In the genomic region with DNA sequence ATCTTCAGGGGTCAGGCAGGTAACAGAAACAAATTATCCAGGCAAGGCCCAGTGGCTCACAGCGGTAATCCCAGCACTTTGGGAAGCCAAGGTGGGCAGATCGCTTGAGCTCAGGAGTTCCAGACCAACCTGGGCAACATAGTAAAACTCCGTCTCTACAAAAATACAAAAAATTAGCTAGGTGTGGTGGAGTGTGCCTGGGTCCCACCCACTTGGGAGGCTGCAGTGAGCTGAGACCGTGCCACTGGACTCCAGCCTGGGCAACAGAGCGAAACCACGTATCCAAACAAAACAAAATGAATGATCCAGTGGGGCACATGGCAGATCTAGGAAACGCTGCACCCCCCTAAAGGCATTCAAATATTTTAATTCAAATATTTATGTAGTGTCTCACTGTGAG, we compare ENCODE assay signal across 12 cellular contexts. TPM values are rescaled to one million over a fixed set of nuclear protein-coding genes. Genes with fewer than 3 reads are reported as not detected.
DNase-seq lines count a peak whose midpoint lies in the region; ATAC-seq, FAIRE-seq and TF ChIP-seq lines count a peak whose summit lies in the region.
"Had no signal": no experiment of that assay in that cellular context is flagged by ENCODE, and none has a peak within 500 bp of the region (broad histone marks: within the 10 kb centered on the region; RNA-seq: fewer than 3 reads in every experiment).

No MANE protein-coding gene starts in this region.

- no peak overlapping the region for H2AFZ ChIP-seq in HepG2 (ENCODE audit: low read length)

- no peak for TF ChIP-seq EP300 in HepG2 (IDR thresholded peaks at IDR 0.05; ENCODE audit: low read depth in 2 of 2, low read length in 2 of 2)
- TF ChIP-seq EP300 in HepG2 (CRISPR knock-in tag; IDR thresholded peaks at IDR 0.05; ENCODE audit: borderline replicate concordance) = no peak

- H3K27me3 Mint-ChIP-seq in nephron (ENCODE audit: low read depth) = no peaks in the 10 kb centered on the region
- H3K27me3 Mint-ChIP-seq: CD4-positive, alpha-beta memory T cell; memory B cell had no signal

- H3K27me3 ChIP-seq in liver (ENCODE audit: control insufficient read depth in 4 of 4, insufficient read depth in 4 of 4, low read length in 3 of 4) = no peaks in the 10 kb centered on the region
- H3K27me3 ChIP-seq in HepG2 (ENCODE audit: control insufficient read depth in 1 of 2, insufficient read depth in 2 of 2, low read length in 2 of 2) = no peaks in the 10 kb centered on the region
- H3K27me3 ChIP-seq in colonic mucosa = no peaks in the 10 kb centered on the region
- no peaks in the 10 kb centered on the region for H3K27me3 ChIP-seq in vagina

- WGBS in liver = 98% methylated on average over 7 of the region's 7 CpGs
- 96% methylated on average over 7 of the region's 7 CpGs for whole genome bisulfite sequencing in HepG2 (ENCODE audit: low lambda C conversion rate)

- TF ChIP-seq CTCF in liver (IDR thresholded peaks at IDR 0.05; ENCODE audit: low read depth, low read length, missing input control) = no peak
- TF ChIP-seq CTCF in HepG2 (CRISPR knock-in tag; IDR thresholded peaks at IDR 0.05) = no peak
- TF ChIP-seq CTCF in colonic mucosa (IDR thresholded peaks at IDR 0.05) = no peak
- no peak for TF ChIP-seq CTCF in nephron (IDR thresholded peaks at IDR 0.05; ENCODE audit: unreplicated experiment in 3 of 3)
- no peak for TF ChIP-seq CTCF in vagina (IDR thresholded peaks at IDR 0.05)

- intact Hi-C loops in HepG2 (cut with micrococcal nuclease; ENCODE audit: unreplicated experiment) = no loop called here
- intact Hi-C loops in colonic mucosa (cut with DNase I) = no loop called here
- intact Hi-C loops in vagina (cut with DNase I) = no loop called here

- peaks cover 43% of the 10 kb centered on the region for H3K4me1 Mint-ChIP-seq in nephron

- TF ChIP-seq RAD21 in liver (IDR thresholded peaks at IDR 0.05) (no peak), HepG2 (CRISPR knock-in tag; IDR thresholded peaks at IDR 0.05) (no peak)

- CTCF ChIA-PET in HepG2 (lab: Yijun Ruan, JAX; ENCODE audit: low intra/inter-chr PET ratio, low total read pairs) = no interaction called here

- H3K4me3 Mint-ChIP-seq in nephron = no peak overlapping the region
- H3K4me3 Mint-ChIP-seq: CD4-positive, alpha-beta memory T cell; memory B cell had no signal

- BruUV-seq in HepG2 (replicated peaks; lab: Mats Ljungman, UMichigan) = no TSS peak

- H3K4me2 ChIP-seq in HepG2 (ENCODE audit: low read depth, low read length) = no peak overlapping the region

- peaks cover 0 to 3% (median 0%) of the 10 kb centered on the region in 4 donors for H3K36me3 ChIP-seq in liver (ENCODE audit: control insufficient read depth in 4 of 4, insufficient read depth in 3 of 4, low read depth in 1 of 4, low read length in 3 of 4)
- H3K36me3 ChIP-seq in HepG2 (replicated peaks in 1 of 2; ENCODE audit: control insufficient read depth in 1 of 2, insufficient read depth in 2 of 2, low read length in 2 of 2) = peaks cover 0 to 27% of the 10 kb centered on the region in 2 experiments; a peak in 3 of 5 replicates
- no peaks in the 10 kb centered on the region for H3K36me3 ChIP-seq in colonic mucosa
- H3K36me3 ChIP-seq in vagina = peaks cover 0 to 5% of the 10 kb centered on the region in 2 donors

- H3K9ac ChIP-seq in liver (ENCODE audit: low read depth in 1 of 2, low read length in 2 of 2) (no peak overlapping the region), HepG2 (ENCODE audit: insufficient read depth, low read depth, low read length) (no peak overlapping the region), colonic mucosa (ENCODE audit: low read depth in 2 of 2, low read length in 2 of 2) (peak overlapping the region; percentile 38 to 40)

- no peak for TF ChIP-seq POLR2A in HepG2 (IDR thresholded peaks at IDR 0.05; ENCODE audit: insufficient read depth in 1 of 2, low read depth in 2 of 2, low read length in 2 of 2)
- TF ChIP-seq POLR2A in vagina (IDR thresholded peaks at IDR 0.05) = no peak

- no peaks in the 10 kb centered on the region for H4K20me1 ChIP-seq in HepG2 (ENCODE audit: insufficient read depth, low read length)

- POLR2A ChIA-PET in HepG2 (lab: Yijun Ruan, JAX) = interaction anchor here (1.2 kb wide), 1 partner anchor 31 kb away, joined by 7 read pairs; no protein-coding TSS in a partner anchor

- H3K4me1 ChIP-seq in liver (ENCODE audit: control insufficient read depth in 4 of 4, insufficient read depth in 4 of 4, low read length in 3 of 4) (peaks cover 0 to 14% (median 7%) of the 10 kb centered on the region in 4 donors), HepG2 (ENCODE audit: insufficient read depth, low read length) (peaks cover 26% of the 10 kb centered on the region), colonic mucosa (peaks cover 6% of the 10 kb centered on the region), vagina (peaks cover 47% of the 10 kb centered on the region)

- H3K27ac Mint-ChIP-seq in nephron = peak overlapping the region; percentile 86 to 93 (median 87)
- H3K27ac Mint-ChIP-seq: memory B cell had no signal

- H3K36me3 Mint-ChIP-seq in nephron (ENCODE audit: low read depth) = peaks cover 24% of the 10 kb centered on the region

- H3K27ac ChIP-seq in liver (ENCODE audit: low read depth in 1 of 2, low read length in 2 of 2) (peak overlapping the region; percentile 21 to 58), HepG2 (ENCODE audit: extremely low read length, insufficient read depth, low read length) (no peak overlapping the region), colonic mucosa (peak overlapping the region; percentile 87), vagina (peak overlapping the region; percentile 75)

- no peak for FAIRE-seq in HepG2 (lab: Jason Lieb, UNC)

- H3K9me3 ChIP-seq in liver (ENCODE audit: control insufficient read depth in 4 of 4, low read length in 3 of 4) (no peaks in the 10 kb centered on the region), HepG2 (ENCODE audit: low read length) (no peaks in the 10 kb centered on the region), colonic mucosa (no peaks in the 10 kb centered on the region), vagina (no peaks in the 10 kb centered on the region)

- in situ Hi-C loops in HepG2 (cut with HindIII; ENCODE audit: extremely low pct_ligation_motif_present, low pct_unique_long_range_greater_than_20kb) = no loop called here

- ATAC-seq in HepG2 = no peak

- DNase-seq in HepG2 (ENCODE audit: low spot score) = no peak
- DNase-seq in colonic mucosa = no peak
- no peak for DNase-seq in vagina (ENCODE audit: extremely low spot score in 2 of 2)
- no peak for DNase-seq in DMS 273 (lab: John Stamatoyannopoulos, UW; ENCODE audit: unreplicated experiment)
- no peak for DNase-seq in DMS 273 treated with DMSO at 0.1 percent for 48 hours (lab: John Stamatoyannopoulos, UW)
- DNase-seq in Kasumi-1 (lab: John Stamatoyannopoulos, UW) = no peak
- DNase-seq: CD4-positive, alpha-beta memory T cell; Karpas-422 had no signal

- H3K9me3 Mint-ChIP-seq in nephron = no peaks in the 10 kb centered on the region
- H3K9me3 Mint-ChIP-seq: CD4-positive, alpha-beta memory T cell; memory B cell had no signal

- H3K4me3 ChIP-seq in liver (ENCODE audit: low read depth in 1 of 3, low read length in 3 of 3) = no peak overlapping the region
- no peak overlapping the region for H3K4me3 ChIP-seq in HepG2 (replicated peaks in 1 of 3; ENCODE audit: insufficient read depth in 1 of 3, low read depth in 2 of 3, low read length in 3 of 3)
- no peak overlapping the region for H3K4me3 ChIP-seq in colonic mucosa
- H3K4me3 ChIP-seq in vagina = no peak overlapping the region

- peaks cover 72% of the 10 kb centered on the region for H3K79me2 ChIP-seq in HepG2 (ENCODE audit: insufficient read depth, low read length)

RNA-seq across cellular contexts. Expression of gene NUMA1, which starts 9.9 kb away (rescaled TPM):
- total RNA-seq in liver = 10 to 100 TPM; 55.1 to 93.2 TPM
- polyA plus RNA-seq in liver = 10 to 100 TPM; 19.5 to 29.2 TPM
- total RNA-seq in HepG2 (2016; rRNA removed; fragmentation: Illumina TruSeq; extraction: Trizol) = 60.2 and 67.7 TPM in 2 replicates
- total RNA-seq in HepG2 (2016; cell fraction: cytosol; rRNA removed; fragmentation: Illumina TruSeq; extraction: Trizol; ENCODE audit: low read depth) = 5.2 and 6.6 TPM in 2 replicates
- 55.8 and 59.6 TPM in 2 replicates for total RNA-seq in HepG2 (2016; cell fraction: insoluble cytoplasmic fraction; rRNA removed; fragmentation: Illumina TruSeq; extraction: Trizol)
- total RNA-seq in HepG2 (2016; cell fraction: membrane; rRNA removed; fragmentation: Illumina TruSeq; extraction: Trizol) = 16.9 and 17.1 TPM in 2 replicates
- total RNA-seq in HepG2 (2016; cell fraction: nucleus; rRNA removed; fragmentation: Illumina TruSeq; extraction: Trizol) = 51.9 and 58.7 TPM in 2 replicates
- polyA plus RNA-seq in HepG2 (2011; rRNA removed) = 57.3 and 65.8 TPM in 2 replicates
- 23.8 and 38.7 TPM in 2 replicates for polyA plus RNA-seq in HepG2 (2011; cell fraction: cytosol; rRNA removed)
- 197 and 254 TPM in 2 replicates for polyA plus RNA-seq in HepG2 (2011; cell fraction: nucleus; rRNA removed)
- polyA plus RNA-seq in HepG2 (2012) = 47.1 and 54.6 TPM in 2 replicates
- 2.2 and 2.8 TPM in 2 replicates for polyA plus RNA-seq in HepG2 (2016; cell fraction: cytosol; fragmentation: Illumina TruSeq; extraction: Trizol; ENCODE audit: low read depth)
- 26.9 and 40.2 TPM in 2 replicates for polyA plus RNA-seq in HepG2 (2016; cell fraction: insoluble cytoplasmic fraction; fragmentation: Illumina TruSeq; extraction: Trizol; ENCODE audit: low read depth)
- 4.8 and 6.1 TPM in 2 replicates for polyA plus RNA-seq in HepG2 (2016; cell fraction: membrane; fragmentation: Illumina TruSeq; extraction: Trizol; ENCODE audit: low read depth)
- polyA plus RNA-seq in HepG2 (2016; cell fraction: nucleus; fragmentation: Illumina TruSeq; extraction: Trizol; ENCODE audit: insufficient read depth, low read depth) = 97.1 and 105 TPM in 2 replicates
- 229 and 402 TPM in 2 replicates for polyA minus RNA-seq in HepG2 (2011; rRNA and poly(A)+ RNA removed; ENCODE audit: low replicate concordance)
- polyA minus RNA-seq in HepG2 (2011; cell fraction: cytosol; rRNA and poly(A)+ RNA removed) = 45.5 and 48.0 TPM in 2 replicates
- polyA minus RNA-seq in HepG2 (2011; cell fraction: nucleus; rRNA and poly(A)+ RNA removed) = 93.7 and 98.8 TPM in 2 replicates
- 100 to 1,000 TPM; 154 to 158 TPM for total RNA-seq in colonic mucosa
- total RNA-seq in vagina = 314 TPM

RNA-seq across cellular contexts. Expression of gene LRRC51, which starts 10.2 kb away (rescaled TPM):
- total RNA-seq in liver = 1 to 10 TPM; 1.9 to 3.4 TPM
- polyA plus RNA-seq in liver = 1 to 10 TPM; 2.9 to 3.7 TPM
- total RNA-seq in HepG2 (2016; rRNA removed; fragmentation: Illumina TruSeq; extraction: Trizol) = 6.0 and 6.4 TPM in 2 replicates
- total RNA-seq in HepG2 (2016; cell fraction: cytosol; rRNA removed; fragmentation: Illumina TruSeq; extraction: Trizol; ENCODE audit: low read depth) = 5.0 and 9.1 TPM in 2 replicates
- total RNA-seq in HepG2 (2016; cell fraction: insoluble cytoplasmic fraction; rRNA removed; fragmentation: Illumina TruSeq; extraction: Trizol) = 5.4 and 7.4 TPM in 2 replicates
- total RNA-seq in HepG2 (2016; cell fraction: membrane; rRNA removed; fragmentation: Illumina TruSeq; extraction: Trizol) = 11.2 and 16.0 TPM in 2 replicates
- 1.8 TPM in 2 replicates for total RNA-seq in HepG2 (2016; cell fraction: nucleus; rRNA removed; fragmentation: Illumina TruSeq; extraction: Trizol)
- 3.4 and 5.3 TPM in 2 replicates for polyA plus RNA-seq in HepG2 (2011; rRNA removed)
- polyA plus RNA-seq in HepG2 (2011; cell fraction: cytosol; rRNA removed) = 4.4 and 18.0 TPM in 2 replicates
- polyA plus RNA-seq in HepG2 (2011; cell fraction: nucleus; rRNA removed) = 3.6 and 3.9 TPM in 2 replicates
- 2.3 and 4.8 TPM in 2 replicates for polyA plus RNA-seq in HepG2 (2012)
- 11.7 and 14.5 TPM in 2 replicates for polyA plus RNA-seq in HepG2 (2016; cell fraction: cytosol; fragmentation: Illumina TruSeq; extraction: Trizol; ENCODE audit: low read depth)
- 6.4 and 8.4 TPM in 2 replicates for polyA plus RNA-seq in HepG2 (2016; cell fraction: insoluble cytoplasmic fraction; fragmentation: Illumina TruSeq; extraction: Trizol; ENCODE audit: low read depth)
- 8.9 and 11.6 TPM in 2 replicates for polyA plus RNA-seq in HepG2 (2016; cell fraction: membrane; fragmentation: Illumina TruSeq; extraction: Trizol; ENCODE audit: low read depth)
- polyA plus RNA-seq in HepG2 (2016; cell fraction: nucleus; fragmentation: Illumina TruSeq; extraction: Trizol; ENCODE audit: insufficient read depth, low read depth) = 6.2 and 7.2 TPM in 2 replicates
- polyA minus RNA-seq in HepG2 (2011; rRNA and poly(A)+ RNA removed; ENCODE audit: low replicate concordance) = 3.6 and 14.5 TPM in 2 replicates
- 1.5 and 4.6 TPM in 2 replicates for polyA minus RNA-seq in HepG2 (2011; cell fraction: cytosol; rRNA and poly(A)+ RNA removed)
- polyA minus RNA-seq in HepG2 (2011; cell fraction: nucleus; rRNA and poly(A)+ RNA removed) = 1.3 and 1.6 TPM in 2 replicates
- 10 to 100 TPM in 1 of 2 donors, 1 to 10 TPM in 1; 6.2 to 10.9 TPM for total RNA-seq in colonic mucosa
- 5.6 TPM for total RNA-seq in vagina

RNA-seq across cellular contexts. Expression of gene LAMTOR1, which starts 32.6 kb away (rescaled TPM):
- total RNA-seq in liver (10 to 100 TPM; 30.5 to 47.2 TPM), HepG2 (2016; rRNA removed; fragmentation: Illumina TruSeq; extraction: Trizol) (63.4 and 66.0 TPM in 2 replicates), colonic mucosa (10 to 100 TPM; 84.9 to 93.4 TPM), vagina (87.4 TPM)
- polyA plus RNA-seq in liver (10 to 100 TPM; 70.1 to 74.0 TPM), HepG2 (2011; rRNA removed) (60.4 and 68.2 TPM in 2 replicates)
- total RNA-seq in HepG2 (2016; cell fraction: cytosol; rRNA removed; fragmentation: Illumina TruSeq; extraction: Trizol; ENCODE audit: low read depth) = 126 and 135 TPM in 2 replicates
- 54.5 and 63.4 TPM in 2 replicates for total RNA-seq in HepG2 (2016; cell fraction: insoluble cytoplasmic fraction; rRNA removed; fragmentation: Illumina TruSeq; extraction: Trizol)
- 137 and 158 TPM in 2 replicates for total RNA-seq in HepG2 (2016; cell fraction: membrane; rRNA removed; fragmentation: Illumina TruSeq; extraction: Trizol)
- 32.3 and 35.3 TPM in 2 replicates for total RNA-seq in HepG2 (2016; cell fraction: nucleus; rRNA removed; fragmentation: Illumina TruSeq; extraction: Trizol)
- polyA plus RNA-seq in HepG2 (2011; cell fraction: cytosol; rRNA removed) = 55.4 and 70.7 TPM in 2 replicates
- polyA plus RNA-seq in HepG2 (2011; cell fraction: nucleus; rRNA removed) = 50.2 and 55.1 TPM in 2 replicates
- 45.2 and 46.6 TPM in 2 replicates for polyA plus RNA-seq in HepG2 (2012)
- polyA plus RNA-seq in HepG2 (2016; cell fraction: cytosol; fragmentation: Illumina TruSeq; extraction: Trizol; ENCODE audit: low read depth) = 209 and 215 TPM in 2 replicates
- polyA plus RNA-seq in HepG2 (2016; cell fraction: insoluble cytoplasmic fraction; fragmentation: Illumina TruSeq; extraction: Trizol; ENCODE audit: low read depth) = 81.6 and 89.9 TPM in 2 replicates
- polyA plus RNA-seq in HepG2 (2016; cell fraction: membrane; fragmentation: Illumina TruSeq; extraction: Trizol; ENCODE audit: low read depth) = 210 and 214 TPM in 2 replicates
- 62.0 and 71.8 TPM in 2 replicates for polyA plus RNA-seq in HepG2 (2016; cell fraction: nucleus; fragmentation: Illumina TruSeq; extraction: Trizol; ENCODE audit: insufficient read depth, low read depth)
- polyA minus RNA-seq in HepG2 (2011; rRNA and poly(A)+ RNA removed; ENCODE audit: low replicate concordance) = 222 and 285 TPM in 2 replicates
- polyA minus RNA-seq in HepG2 (2011; cell fraction: cytosol; rRNA and poly(A)+ RNA removed) = 43.9 and 45.7 TPM in 2 replicates
- polyA minus RNA-seq in HepG2 (2011; cell fraction: nucleus; rRNA and poly(A)+ RNA removed) = 42.5 and 48.2 TPM in 2 replicates

RNA-seq across cellular contexts. Expression of gene TOMT, which starts 35.2 kb away (rescaled TPM):
- total RNA-seq in liver (under 1 TPM in 1 of 2 donors, not detected in 1; 0.33 TPM), HepG2 (2016; rRNA removed; fragmentation: Illumina TruSeq; extraction: Trizol) (not detected in 2 replicates), colonic mucosa (not detected), vagina (not detected)
- polyA plus RNA-seq in liver (not detected), HepG2 (2011; rRNA removed) (not detected in 2 replicates)
- not detected in 2 replicates for total RNA-seq in HepG2 (2016; cell fraction: cytosol; rRNA removed; fragmentation: Illumina TruSeq; extraction: Trizol; ENCODE audit: low read depth)
- total RNA-seq in HepG2 (2016; cell fraction: insoluble cytoplasmic fraction; rRNA removed; fragmentation: Illumina TruSeq; extraction: Trizol) = not detected in 2 replicates
- not detected in 2 replicates for total RNA-seq in HepG2 (2016; cell fraction: membrane; rRNA removed; fragmentation: Illumina TruSeq; extraction: Trizol)
- total RNA-seq in HepG2 (2016; cell fraction: nucleus; rRNA removed; fragmentation: Illumina TruSeq; extraction: Trizol) = not detected in 2 replicates
- polyA plus RNA-seq in HepG2 (2011; cell fraction: cytosol; rRNA removed) = not detected in 2 replicates
- 0.18 TPM in 1 of 2 replicates, not detected in the other for polyA plus RNA-seq in HepG2 (2011; cell fraction: nucleus; rRNA removed)
- not detected in 2 replicates for polyA plus RNA-seq in HepG2 (2012)
- not detected in 2 replicates for polyA plus RNA-seq in HepG2 (2016; cell fraction: cytosol; fragmentation: Illumina TruSeq; extraction: Trizol; ENCODE audit: low read depth)
- not detected in 2 replicates for polyA plus RNA-seq in HepG2 (2016; cell fraction: insoluble cytoplasmic fraction; fragmentation: Illumina TruSeq; extraction: Trizol; ENCODE audit: low read depth)
- polyA plus RNA-seq in HepG2 (2016; cell fraction: membrane; fragmentation: Illumina TruSeq; extraction: Trizol; ENCODE audit: low read depth) = not detected in 2 replicates
- polyA plus RNA-seq in HepG2 (2016; cell fraction: nucleus; fragmentation: Illumina TruSeq; extraction: Trizol; ENCODE audit: insufficient read depth, low read depth) = not detected in 2 replicates
- polyA minus RNA-seq in HepG2 (2011; rRNA and poly(A)+ RNA removed; ENCODE audit: low replicate concordance) = not detected in 2 replicates
- polyA minus RNA-seq in HepG2 (2011; cell fraction: cytosol; rRNA and poly(A)+ RNA removed) = not detected in 2 replicates
- not detected in 2 replicates for polyA minus RNA-seq in HepG2 (2011; cell fraction: nucleus; rRNA and poly(A)+ RNA removed)
- total RNA-seq: activated CD8-positive, alpha-beta memory T cell treated with anti-CD3 and anti-CD28 coated beads for 36 hours; CD4-positive, alpha-beta memory T cell had no signal
- polyA plus RNA-seq: CD4-positive, alpha-beta memory T cell had no signal

RNA-seq across cellular contexts. Expression of gene ANAPC15, which starts 42.0 kb away (rescaled TPM):
- total RNA-seq in liver (10 to 100 TPM in 1 of 2 donors, 1 to 10 TPM in 1; 8.4 to 10.4 TPM), HepG2 (2016; rRNA removed; fragmentation: Illumina TruSeq; extraction: Trizol) (25.2 and 25.7 TPM in 2 replicates), colonic mucosa (10 to 100 TPM; 45.1 to 70.1 TPM), vagina (19.9 TPM)
- polyA plus RNA-seq in liver (10 to 100 TPM; 19.6 to 22.4 TPM), HepG2 (2011; rRNA removed) (16.5 and 18.8 TPM in 2 replicates)
- 42.2 and 48.2 TPM in 2 replicates for total RNA-seq in HepG2 (2016; cell fraction: cytosol; rRNA removed; fragmentation: Illumina TruSeq; extraction: Trizol; ENCODE audit: low read depth)
- 24.5 and 26.9 TPM in 2 replicates for total RNA-seq in HepG2 (2016; cell fraction: insoluble cytoplasmic fraction; rRNA removed; fragmentation: Illumina TruSeq; extraction: Trizol)
- 37.1 and 49.0 TPM in 2 replicates for total RNA-seq in HepG2 (2016; cell fraction: membrane; rRNA removed; fragmentation: Illumina TruSeq; extraction: Trizol)
- total RNA-seq in HepG2 (2016; cell fraction: nucleus; rRNA removed; fragmentation: Illumina TruSeq; extraction: Trizol) = 16.1 and 21.3 TPM in 2 replicates
- 19.3 and 19.5 TPM in 2 replicates for polyA plus RNA-seq in HepG2 (2011; cell fraction: cytosol; rRNA removed)
- 13.9 and 15.6 TPM in 2 replicates for polyA plus RNA-seq in HepG2 (2011; cell fraction: nucleus; rRNA removed)
- 13.7 and 14.9 TPM in 2 replicates for polyA plus RNA-seq in HepG2 (2012)
- 44.0 and 55.6 TPM in 2 replicates for polyA plus RNA-seq in HepG2 (2016; cell fraction: cytosol; fragmentation: Illumina TruSeq; extraction: Trizol; ENCODE audit: low read depth)
- 22.3 and 27.7 TPM in 2 replicates for polyA plus RNA-seq in HepG2 (2016; cell fraction: insoluble cytoplasmic fraction; fragmentation: Illumina TruSeq; extraction: Trizol; ENCODE audit: low read depth)
- polyA plus RNA-seq in HepG2 (2016; cell fraction: membrane; fragmentation: Illumina TruSeq; extraction: Trizol; ENCODE audit: low read depth) = 39.1 and 47.1 TPM in 2 replicates
- polyA plus RNA-seq in HepG2 (2016; cell fraction: nucleus; fragmentation: Illumina TruSeq; extraction: Trizol; ENCODE audit: insufficient read depth, low read depth) = 19.5 and 20.8 TPM in 2 replicates
- 13.6 and 56.8 TPM in 2 replicates for polyA minus RNA-seq in HepG2 (2011; rRNA and poly(A)+ RNA removed; ENCODE audit: low replicate concordance)
- polyA minus RNA-seq in HepG2 (2011; cell fraction: cytosol; rRNA and poly(A)+ RNA removed) = 2.2 and 3.7 TPM in 2 replicates
- polyA minus RNA-seq in HepG2 (2011; cell fraction: nucleus; rRNA and poly(A)+ RNA removed) = 16.4 and 21.0 TPM in 2 replicates

Comparison
In these comparisons a context has a peak if more than half of its experiments do, and no peak if none do; other contexts are left out.
1. H3K9ac ChIP-seq: peak in colonic mucosa (2 of 2); none in liver (0 of 2) and HepG2 (single experiment).